ENCODE assay signal across 13 cellular contexts in the genomic region with DNA sequence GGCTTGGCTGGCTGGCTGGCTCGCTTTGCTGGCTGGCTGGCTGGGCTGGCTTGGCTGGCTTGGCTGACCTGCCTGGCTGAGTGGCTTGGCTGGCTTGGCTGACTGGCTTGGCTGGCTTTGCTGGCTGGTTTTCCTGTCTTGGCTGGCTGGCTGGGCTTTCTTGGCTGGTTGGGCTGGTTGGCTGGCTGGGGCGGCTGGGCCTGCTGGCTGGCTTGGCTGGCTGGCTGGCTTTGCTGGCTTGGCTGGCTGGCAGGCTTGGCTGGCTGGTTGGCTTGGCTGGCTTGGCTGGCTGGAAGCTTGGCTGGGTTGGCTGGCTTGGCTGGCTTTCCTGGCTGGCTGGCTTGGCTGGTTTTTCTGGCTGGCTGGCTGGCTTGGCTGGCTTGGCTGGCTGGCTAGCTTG.
DNase-seq lines count a peak whose midpoint lies in the region; ATAC-seq and TF ChIP-seq lines count a peak whose summit lies in the region.
"Had no signal": no experiment of that assay in that cellular context is flagged by ENCODE, and none has a peak within 500 bp of the region (broad histone marks: within the 10 kb centered on the region; RNA-seq: fewer than 3 reads in every experiment).

No MANE protein-coding gene starts in this region.

- H2AK5ac ChIP-seq in mesendoderm (ENCODE audit: low read length): no peak overlapping the region

- no peak overlapping the region for H2AFZ ChIP-seq in mammary epithelial cell (ENCODE audit: low read depth, low read length)

- H3K79me1 ChIP-seq in mesendoderm (ENCODE audit: low read length): no peaks in the 10 kb centered on the region

- no peak overlapping the region for H3K18ac ChIP-seq in mesendoderm (ENCODE audit: low read length)

- H3K4me3 ChIP-seq in mammary epithelial cell (replicated peaks in 1 of 3; ENCODE audit: insufficient read depth in 1 of 3, low read depth in 2 of 3, low read length in 3 of 3): no peak overlapping the region
- no peak overlapping the region for H3K4me3 ChIP-seq in mesendoderm (ENCODE audit: low read length)
- H3K4me3 ChIP-seq: mucosa of descending colon had no signal

- no peak overlapping the region for H2BK15ac ChIP-seq in mesendoderm (replicated peaks; ENCODE audit: low read depth)

- no peak overlapping the region for H3K4me2 ChIP-seq in mammary epithelial cell (ENCODE audit: insufficient read depth, low read depth, low read length)
- no peak overlapping the region for H3K4me2 ChIP-seq in mesendoderm (ENCODE audit: low read length)

- no peak for TF ChIP-seq CTCF in mammary epithelial cell (conservative IDR thresholded peaks at IDR 0.05 in 1 of 2, IDR thresholded peaks at IDR 0.05 in 1 of 2; ENCODE audit: extremely low read depth in 1 of 2, insufficient read depth in 1 of 2, low read depth in 1 of 2, low read length in 2 of 2)
- no peak for TF ChIP-seq CTCF in WTC11 (IDR thresholded peaks at IDR 0.05)

- H4K20me1 ChIP-seq in mammary epithelial cell (ENCODE audit: insufficient read depth, low read length): no peaks in the 10 kb centered on the region

- no peak overlapping the region for H3K27ac Mint-ChIP-seq in activated T-cell treated with anti-CD3 and anti-CD28 coated beads, Interleukin-2, amount 50 U/mL, for 72 hours
- no peak overlapping the region for H3K27ac Mint-ChIP-seq in WTC11
- H3K27ac Mint-ChIP-seq: activated naive CD8-positive, alpha-beta T cell; T-helper 1 cell treated with Interleukin-12 subunit alpha and Interleukin-12 subunit beta and Interleukin-4 antibody, amounts not matched to agents 30 μg/mL and 1 μg/mL, for 36 hours had no signal

- H2BK5ac ChIP-seq in mesendoderm (ENCODE audit: low read length): no peak overlapping the region

- dilution Hi-C loops in mammary epithelial cell (cut with HindIII; ENCODE audit: low sequenced_read_pairs): no loop called here

- H3K4me1 Mint-ChIP-seq in activated T-cell treated with anti-CD3 and anti-CD28 coated beads, Interleukin-2, amount 50 U/mL, for 72 hours (ENCODE audit: low read depth): no peaks in the 10 kb centered on the region
- H3K4me1 Mint-ChIP-seq in WTC11: no peaks in the 10 kb centered on the region

- no peaks in the 10 kb centered on the region for H3K36me3 ChIP-seq in mammary epithelial cell (ENCODE audit: insufficient read depth, low read length)
- H3K36me3 ChIP-seq in mesendoderm (ENCODE audit: control insufficient read depth, insufficient read depth, low read length): no peaks in the 10 kb centered on the region

- H3K56ac ChIP-seq in mesendoderm (ENCODE audit: low read length): no peak overlapping the region

- H3K79me2 ChIP-seq in mammary epithelial cell (ENCODE audit: insufficient read depth, low read length) (no peaks in the 10 kb centered on the region), mesendoderm (ENCODE audit: control insufficient read depth, insufficient read depth, low read length) (no peaks in the 10 kb centered on the region)

- no peak overlapping the region for H3K4me3 Mint-ChIP-seq in activated T-cell treated with anti-CD3 and anti-CD28 coated beads, Interleukin-2, amount 50 U/mL, for 72 hours
- H3K4me3 Mint-ChIP-seq in WTC11: no peak overlapping the region
- H3K4me3 Mint-ChIP-seq: activated naive CD8-positive, alpha-beta T cell; T-helper 1 cell treated with Interleukin-12 subunit alpha and Interleukin-12 subunit beta and Interleukin-4 antibody, amounts not matched to agents 30 μg/mL and 1 μg/mL, for 36 hours had no signal

- H3K23ac ChIP-seq in mesendoderm (ENCODE audit: low read length): no peak overlapping the region

- in situ Hi-C loops in mammary epithelial cell (cut with MboI; ENCODE audit: low sequenced_read_pairs in 2 of 2): no loop called here

- H3K4ac ChIP-seq in mesendoderm (ENCODE audit: low read depth, low read length): no peak overlapping the region

- no peak overlapping the region for H2BK120ac ChIP-seq in mesendoderm (ENCODE audit: low read depth, low read length)

- CTCF ChIA-PET in mammary epithelial cell (lab: Charles Lee; ENCODE audit: low non-redundant PET) (no interaction called here), WTC11 (lab: Charles Lee) (no interaction called here)

- no peak overlapping the region for H4K5ac ChIP-seq in mesendoderm (ENCODE audit: low read length)

- H3K27me3 Mint-ChIP-seq in activated T-cell treated with anti-CD3 and anti-CD28 coated beads, Interleukin-2, amount 50 U/mL, for 72 hours (ENCODE audit: low read depth): no peaks in the 10 kb centered on the region
- H3K27me3 Mint-ChIP-seq in WTC11 (ENCODE audit: low read depth): no peaks in the 10 kb centered on the region
- H3K27me3 Mint-ChIP-seq: activated naive CD8-positive, alpha-beta T cell had no signal

- no peak overlapping the region for H3K9ac ChIP-seq in mammary epithelial cell (ENCODE audit: insufficient read depth, low read length)
- no peak overlapping the region for H3K9ac ChIP-seq in mesendoderm (ENCODE audit: low read length)

- H4K8ac ChIP-seq in mesendoderm (ENCODE audit: low read depth, low read length): no peak overlapping the region

- H3K27ac ChIP-seq in mammary epithelial cell (ENCODE audit: insufficient read depth, low read depth, low read length): no peak overlapping the region
- no peak overlapping the region for H3K27ac ChIP-seq in mesendoderm (ENCODE audit: low read depth, low read length)

- BruUV-seq in mammary epithelial cell (replicated peaks; lab: Mats Ljungman, UMichigan): no TSS peak

- ATAC-seq in activated T-cell treated with anti-CD3 and anti-CD28 coated beads, Interleukin-2, amount 50 U/mL, for 72 hours (replicated peaks in 1 of 2): no peak
- no peak for ATAC-seq in WTC11
- ATAC-seq: mucosa of descending colon had no signal

- WGBS in mammary epithelial cell (ENCODE audit: low coverage, missing lambda C conversion rate): 0% methylated on average over 1 of the region's 2 CpGs
- WGBS in mesendoderm (ENCODE audit: extremely low coverage, insufficient coverage, low lambda C conversion rate): no CpG with 5 or more reads among the region's 2 CpGs

- intact Hi-C loops in mammary epithelial cell (cut with micrococcal nuclease): no loop called here

- DNase-seq in Ammon's horn (ENCODE audit: low spot score): peak; percentile 1
- DNase-seq in HT-29 (ENCODE audit: low spot score): peak; percentile 24
- peak; percentile 1 for DNase-seq in mammary epithelial cell
- DNase-seq in mesendoderm: peak; percentile 0
- DNase-seq in activated T-cell treated with anti-CD3 and anti-CD28 coated beads, Interleukin-2, amount 50 U/mL, for 72 hours: no peak
- no peak for DNase-seq in DMS79 (lab: John Stamatoyannopoulos, UW)
- DNase-seq in NCI-H446 (lab: John Stamatoyannopoulos, UW): no peak
- no peak for DNase-seq in WTC11 (ENCODE audit: low spot score)
- DNase-seq: erythroblast; stimulated activated CD4-positive, alpha-beta T cell treated with anti-CD3 and anti-CD28 coated beads, Interleukin-2, amount 100 ng/mL, for 24 hours had no signal

- H3K9me3 Mint-ChIP-seq in activated T-cell treated with anti-CD3 and anti-CD28 coated beads, Interleukin-2, amount 50 U/mL, for 72 hours: no peaks in the 10 kb centered on the region
- H3K9me3 Mint-ChIP-seq in WTC11: no peaks in the 10 kb centered on the region
- H3K9me3 Mint-ChIP-seq: T-helper 1 cell treated with Interleukin-12 subunit alpha and Interleukin-12 subunit beta and Interleukin-4 antibody, amounts not matched to agents 30 μg/mL and 1 μg/mL, for 36 hours had no signal

- peaks cover 3% of the 10 kb centered on the region for H3K9me3 ChIP-seq in mammary epithelial cell (replicated peaks; ENCODE audit: insufficient read depth, low read length)

- no peaks in the 10 kb centered on the region for H3K27me3 ChIP-seq in mammary epithelial cell (ENCODE audit: insufficient read depth, low read length)
- no peaks in the 10 kb centered on the region for H3K27me3 ChIP-seq in mesendoderm (ENCODE audit: insufficient read depth, low read length, poor library complexity)

- no peaks in the 10 kb centered on the region for H3K36me3 Mint-ChIP-seq in activated T-cell treated with anti-CD3 and anti-CD28 coated beads, Interleukin-2, amount 50 U/mL, for 72 hours (ENCODE audit: insufficient read depth in 2 of 2)
- H3K36me3 Mint-ChIP-seq in WTC11: no peaks in the 10 kb centered on the region
- H3K36me3 Mint-ChIP-seq: activated naive CD8-positive, alpha-beta T cell had no signal

- POLR2A ChIA-PET in WTC11 (lab: Charles Lee): no interaction called here

- H3K4me1 ChIP-seq in mammary epithelial cell (ENCODE audit: insufficient read depth, low read length) (no peaks in the 10 kb centered on the region), mesendoderm (ENCODE audit: control insufficient read depth, low read depth, low read length) (no peaks in the 10 kb centered on the region)

TF ChIP-seq in WTC11, 78 proteins besides CTCF, POLR2A, EP300 and RAD21:
- TF ChIP-seq TEAD1 (CRISPR knock-in tag; IDR thresholded peaks at IDR 0.05) (no peak), NFYB (CRISPR knock-in tag; conservative IDR thresholded peaks at IDR 0.05; ENCODE audit: low read depth) (no peak), SP1 (CRISPR knock-in tag; conservative IDR thresholded peaks at IDR 0.05) (no peak), ZNF396 (CRISPR knock-in tag; IDR thresholded peaks at IDR 0.05; ENCODE audit: borderline replicate concordance) (no peak), GABPB1 (CRISPR knock-in tag; IDR thresholded peaks at IDR 0.05) (no peak), RORB (CRISPR knock-in tag; IDR thresholded peaks at IDR 0.05) (no peak)

Comparison
In these comparisons a context has a peak if more than half of its experiments do, and no peak if none do; other contexts are left out.
1. DNase-seq: peak in Ammon's horn (single experiment), HT-29 (single experiment), mammary epithelial cell (single experiment) and mesendoderm (single experiment); none in activated T-cell treated with anti-CD3 and anti-CD28 coated beads, Interleukin-2, amount 50 U/mL, for 72 hours (0 of 2), DMS79 (single experiment), NCI-H446 (0 of 2) and WTC11 (single experiment).